In the genomic region with DNA sequence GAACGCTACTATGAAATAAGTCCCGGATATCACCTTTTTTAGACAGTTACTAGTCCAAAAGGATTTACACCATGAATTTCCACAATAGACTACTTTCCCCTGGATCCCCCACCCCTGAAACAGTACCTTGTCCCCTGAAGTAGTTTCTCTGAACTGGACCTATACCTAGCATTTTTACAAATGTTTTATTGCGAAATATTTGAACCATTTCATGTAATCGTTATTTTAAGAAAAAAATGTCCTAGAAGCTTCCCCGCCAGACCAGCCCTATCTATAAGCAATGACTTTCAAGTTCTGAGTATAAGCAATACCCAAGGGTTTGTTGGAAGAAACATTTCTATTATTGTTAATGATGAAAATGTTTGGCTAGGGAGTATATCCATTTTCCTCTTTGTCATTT, we compare ENCODE assay signal across 29 cellular contexts.
"Had no signal": no experiment of that assay in that cellular context is flagged by ENCODE, and none has a peak within 500 bp of the region (broad histone marks: within the 10 kb centered on the region; RNA-seq: fewer than 3 reads in every experiment).

No MANE protein-coding gene starts in this region.

- H3K27me3 Mint-ChIP-seq: dendritic cell treated with granulocyte-macrophage colony-stimulating factor and Interleukin-4, amounts not matched to agents 40 ng/mL and 50 ng/mL, for 4 days; effector memory CD8-positive, alpha-beta T cell had no signal

- H3K4me3 Mint-ChIP-seq: dendritic cell treated with granulocyte-macrophage colony-stimulating factor and Interleukin-4, amounts not matched to agents 40 ng/mL and 50 ng/mL, for 4 days; effector memory CD8-positive, alpha-beta T cell; endodermal cell had no signal

- H3K9me3 ChIP-seq: colonic mucosa, gastrocnemius medialis had no signal

- H3K27me3 ChIP-seq: colonic mucosa, esophagus muscularis mucosa, esophagus squamous epithelium, foreskin keratinocyte, gastrocnemius medialis, gastroesophageal sphincter had no signal

- H3K36me3 ChIP-seq: colonic mucosa, esophagus muscularis mucosa, esophagus squamous epithelium, gastrocnemius medialis, gastroesophageal sphincter, heart left ventricle, heart right ventricle had no signal

- H3K27ac ChIP-seq: colonic mucosa, coronary artery, dorsolateral prefrontal cortex, epithelial cell of prostate, esophagus muscularis mucosa, esophagus squamous epithelium, foreskin keratinocyte, gastrocnemius medialis, gastroesophageal sphincter, heart left ventricle, heart right ventricle had no signal

- FAIRE-seq: colon, endometrium, endothelial cell of umbilical vein, frontal cortex had no signal

- DNase-seq: colonic mucosa; cortex of kidney; dermis blood vessel endothelial cell; dorsolateral prefrontal cortex; effector CD4-positive, alpha-beta T cell; effector CD8-positive, alpha-beta T cell; effector memory CD4-positive, alpha-beta T cell; effector memory CD8-positive, alpha-beta T cell; endodermal cell; erythroblast; esophagus squamous epithelium; foreskin fibroblast; foreskin keratinocyte; foreskin melanocyte; gastrocnemius medialis; glutamatergic neuron; head of caudate nucleus; heart left ventricle; heart right ventricle had no signal

- H3K4me3 ChIP-seq: colonic mucosa, coronary artery, dorsolateral prefrontal cortex, esophagus muscularis mucosa, esophagus squamous epithelium, gastrocnemius medialis, gastroesophageal sphincter, heart left ventricle, heart right ventricle had no signal

- H3K27ac Mint-ChIP-seq: dendritic cell treated with granulocyte-macrophage colony-stimulating factor and Interleukin-4, amounts not matched to agents 40 ng/mL and 50 ng/mL, for 4 days; effector memory CD8-positive, alpha-beta T cell; endodermal cell had no signal

- H3K4me1 ChIP-seq: colonic mucosa, esophagus muscularis mucosa, esophagus squamous epithelium, foreskin keratinocyte, gastrocnemius medialis, gastroesophageal sphincter, heart left ventricle, heart right ventricle had no signal

- ATAC-seq: effector memory CD8-positive, alpha-beta T cell; esophagus mucosa; foreskin keratinocyte; gastrocnemius medialis; gastroesophageal sphincter; heart left ventricle; heart right ventricle had no signal

- H3K4me1 Mint-ChIP-seq: endodermal cell had no signal
